11 cellular contexts compared by ENCODE assay signal in the genomic region with DNA sequence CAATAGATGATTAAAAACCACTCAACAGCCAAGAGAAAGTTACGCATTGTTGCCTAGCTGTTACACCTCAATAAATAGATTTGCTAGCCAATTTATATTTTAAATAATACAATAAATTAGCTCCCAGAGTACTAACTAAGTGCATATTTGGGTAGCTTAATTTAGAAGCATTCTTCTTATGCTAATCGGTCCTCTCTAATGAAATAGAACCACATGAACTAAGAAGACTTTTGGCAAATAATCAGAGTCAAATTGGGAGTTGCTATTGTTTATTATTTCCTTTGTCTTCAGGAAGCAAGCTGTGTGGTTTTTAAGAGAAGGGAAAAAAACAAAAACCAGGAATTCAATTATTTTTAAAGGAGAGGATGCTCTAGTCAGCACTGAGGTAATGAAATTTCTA. TPM values are rescaled to one million over a fixed set of nuclear protein-coding genes. Genes with fewer than 3 reads are reported as not detected.
"Had no signal": no experiment of that assay in that cellular context is flagged by ENCODE, and none has a peak within 500 bp of the region (broad histone marks: within the 10 kb centered on the region; RNA-seq: fewer than 3 reads in every experiment).

No MANE protein-coding gene starts in this region.

- H3K27ac ChIP-seq: HL-60 had no signal

- H3K4me3 ChIP-seq: HAP-1, K562 had no signal

- ATAC-seq: HCT116, K562 had no signal

- H3K9me3 ChIP-seq: HAP-1 had no signal

- H3K36me3 ChIP-seq: HAP-1 had no signal

- DNase-seq: GOT3, H7, HFFc6, IMR-90, KG1 had no signal

RNA-seq across cellular contexts. Expression of gene TRIL, which starts 49.0 kb away (rescaled TPM):
- total RNA-seq: H4, HT1080, K562 had no signal
- polyA plus RNA-seq: K562 had no signal
